ENCODE assay signal across 15 cellular contexts in the genomic region with DNA sequence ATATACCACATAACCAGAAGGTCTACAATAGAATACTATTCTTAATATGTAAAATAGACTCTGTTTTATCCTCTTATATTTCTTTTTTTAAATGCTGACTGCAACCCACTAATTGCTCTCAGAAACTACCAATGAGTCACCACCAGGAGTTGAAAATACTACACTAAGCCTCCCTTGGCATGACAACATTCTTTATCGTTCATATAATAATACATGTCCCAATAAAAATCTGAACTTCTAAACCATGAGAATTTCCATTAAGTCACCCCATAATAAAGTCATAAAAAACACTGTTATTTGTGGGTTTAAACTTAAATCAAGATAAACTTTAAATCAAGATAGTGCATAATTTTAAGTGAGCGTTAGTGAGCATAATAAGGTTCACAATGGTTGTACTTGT. TPM values are rescaled to one million over a fixed set of nuclear protein-coding genes. Genes with fewer than 3 reads are reported as not detected.
A peak's percentile ranks its signal among the peaks of the same experiment; 100 is the strongest.
DNase-seq lines count a peak whose midpoint lies in the region; TF ChIP-seq lines count a peak whose summit lies in the region.
"Had no signal": no experiment of that assay in that cellular context is flagged by ENCODE, and none has a peak within 500 bp of the region (broad histone marks: within the 10 kb centered on the region; RNA-seq: fewer than 3 reads in every experiment).

No MANE protein-coding gene starts in this region.

- peaks cover 28% of the 10 kb centered on the region for H3K4me1 Mint-ChIP-seq in activated naive CD4-positive, alpha-beta T cell treated with anti-CD3 and anti-CD28 coated beads, Interleukin-2, amount 10 ng/mL, durations not matched to agents 7 days and 5 days

- DNase-seq in GM04504 (ENCODE audit: low read depth) (peak; percentile 25), RPMI7951 (ENCODE audit: low read depth) (peak; percentile 11), fibroblast of pulmonary artery (ENCODE audit: low read depth) (peak; percentile 38), stromal cell of bone marrow (ENCODE audit: low read depth) (peak; percentile 41), NCI-H187 (lab: John Stamatoyannopoulos, UW) (no peak), globus pallidus (ENCODE audit: low spot score) (no peak)
- no peak for DNase-seq in activated naive CD4-positive, alpha-beta T cell treated with anti-CD3 and anti-CD28 coated beads, Interleukin-2, amount 10 ng/mL, durations not matched to agents 7 days and 5 days
- DNase-seq: activated CD4-positive, alpha-beta T cell treated with anti-CD3 and anti-CD28 coated beads, Interleukin-2, amount 50 U/mL, for 4 hours; COR-L47; hippocampal formation; MV-4-11; NCI-H82; stimulated activated naive CD8-positive, alpha-beta T cell treated with anti-CD3 and anti-CD28 coated beads, Interleukin-15, amount 100 ng/mL, for 72 hours; T1000 had no signal

- no peak overlapping the region for H3K27ac Mint-ChIP-seq in activated naive CD4-positive, alpha-beta T cell treated with anti-CD3 and anti-CD28 coated beads, Interleukin-2, amount 10 ng/mL, durations not matched to agents 7 days and 5 days
- H3K27ac Mint-ChIP-seq: nephron; stimulated activated naive CD8-positive, alpha-beta T cell treated with anti-CD3 and anti-CD28 coated beads, Interleukin-15, amount 100 ng/mL, for 72 hours had no signal

- no peaks in the 10 kb centered on the region for H3K9me3 Mint-ChIP-seq in activated naive CD4-positive, alpha-beta T cell treated with anti-CD3 and anti-CD28 coated beads, Interleukin-2, amount 10 ng/mL, durations not matched to agents 7 days and 5 days
- H3K9me3 Mint-ChIP-seq: nephron; stimulated activated naive CD8-positive, alpha-beta T cell treated with anti-CD3 and anti-CD28 coated beads, Interleukin-15, amount 100 ng/mL, for 72 hours had no signal

- no peaks in the 10 kb centered on the region for H3K27me3 Mint-ChIP-seq in activated naive CD4-positive, alpha-beta T cell treated with anti-CD3 and anti-CD28 coated beads, Interleukin-2, amount 10 ng/mL, durations not matched to agents 7 days and 5 days
- H3K27me3 Mint-ChIP-seq: stimulated activated naive CD8-positive, alpha-beta T cell treated with anti-CD3 and anti-CD28 coated beads, Interleukin-15, amount 100 ng/mL, for 72 hours had no signal

- H3K36me3 Mint-ChIP-seq in activated naive CD4-positive, alpha-beta T cell treated with anti-CD3 and anti-CD28 coated beads, Interleukin-2, amount 10 ng/mL, durations not matched to agents 7 days and 5 days, result peaks cover 10% of the 10 kb centered on the region

- TF ChIP-seq CTCF in fibroblast of pulmonary artery (IDR thresholded peaks at IDR 0.05; ENCODE audit: low read length, missing control alignments), result no peak

- no peak overlapping the region for H3K4me3 Mint-ChIP-seq in activated naive CD4-positive, alpha-beta T cell treated with anti-CD3 and anti-CD28 coated beads, Interleukin-2, amount 10 ng/mL, durations not matched to agents 7 days and 5 days
- H3K4me3 Mint-ChIP-seq: nephron; stimulated activated naive CD8-positive, alpha-beta T cell treated with anti-CD3 and anti-CD28 coated beads, Interleukin-15, amount 100 ng/mL, for 72 hours had no signal

- no peak overlapping the region for H3K4me3 ChIP-seq in fibroblast of pulmonary artery (replicated peaks; ENCODE audit: low read depth, low read length)

- CTCF ChIA-PET in activated naive CD4-positive, alpha-beta T cell treated with anti-CD3 and anti-CD28 coated beads, Interleukin-2, amount 10 ng/mL, durations not matched to agents 7 days and 5 days (lab: Charles Lee), result no interaction called here

RNA-seq across cellular contexts. Expression of gene HACE1, which starts 4.2 kb away (rescaled TPM):
- total RNA-seq in RPMI7951 (2014; rRNA removed; shearing (Covaris generic)), result 10.9 and 11.1 TPM in 2 replicates

Comparison
In these comparisons a context has a peak if more than half of its experiments do, and no peak if none do; other contexts are left out.
1. DNase-seq: peak in GM04504 (single experiment), RPMI7951 (single experiment), fibroblast of pulmonary artery (single experiment) and stromal cell of bone marrow (single experiment); none in NCI-H187 (0 of 2), globus pallidus (single experiment) and activated naive CD4-positive, alpha-beta T cell treated with anti-CD3 and anti-CD28 coated beads, Interleukin-2, amount 10 ng/mL, durations not matched to agents 7 days and 5 days (single experiment).